ENCODE assay signal across 30 cellular contexts in genomic region chr11:102783720-102784119, GRCh38. TPM values are rescaled to one million over a fixed set of nuclear protein-coding genes. Genes with fewer than 3 reads are reported as not detected.
DNase-seq lines count a peak whose midpoint lies in the region; TF ChIP-seq lines count a peak whose summit lies in the region.
"Had no signal": no experiment of that assay in that cellular context is flagged by ENCODE, and none has a peak within 500 bp of the region (broad histone marks: within the 10 kb centered on the region; RNA-seq: fewer than 3 reads in every experiment).

No MANE protein-coding gene starts in this region.

- no peak overlapping the region for H3K27ac Mint-ChIP-seq in osteocyte (ENCODE audit: unreplicated experiment)
- H3K27ac Mint-ChIP-seq: dendritic cell treated with granulocyte-macrophage colony-stimulating factor and Interleukin-4, amounts not matched to agents 40 ng/mL and 50 ng/mL, for 4 days; endodermal cell; neural progenitor cell; stimulated activated memory B cell treated with anti-CD40 and anti-IgM and Interleukin-4, amounts not matched to agents 10 μg/mL and 1 μg/mL and 100 μg/mL, for 72 hours had no signal

- peak overlapping the region; percentile 85 for H3K27ac ChIP-seq in epithelial cell of prostate
- H3K27ac ChIP-seq: C4-2B, neural progenitor cell, right lobe of liver, SJSA1 had no signal

- no peak overlapping the region for H3K4me3 Mint-ChIP-seq in osteocyte (ENCODE audit: unreplicated experiment)
- H3K4me3 Mint-ChIP-seq: central memory CD8-positive, alpha-beta T cell; dendritic cell treated with granulocyte-macrophage colony-stimulating factor and Interleukin-4, amounts not matched to agents 40 ng/mL and 50 ng/mL, for 4 days; endodermal cell; neural progenitor cell; stimulated activated memory B cell treated with anti-CD40 and anti-IgM and Interleukin-4, amounts not matched to agents 10 μg/mL and 1 μg/mL and 100 μg/mL, for 72 hours had no signal

- no peak for TF ChIP-seq CTCF in GM10266 (IDR thresholded peaks at IDR 0.05; ENCODE audit: control insufficient read depth, insufficient read depth, low read depth, missing control alignments)
- no peak for TF ChIP-seq CTCF in osteocyte (IDR thresholded peaks at IDR 0.05)

- peak; percentile 88 for DNase-seq in DMS153 (lab: John Stamatoyannopoulos, UW)
- peak; percentile 11 for DNase-seq in LoVo (ENCODE audit: low spot score)
- peak; percentile 73 for DNase-seq in NCI-H774 (lab: John Stamatoyannopoulos, UW)
- DNase-seq in epithelial cell of prostate (ENCODE audit: low read depth, low spot score), result peak; percentile 94
- no peak for DNase-seq in GM10266 (ENCODE audit: extremely low spot score)
- no peak for DNase-seq in activated effector memory CD4-positive, alpha-beta T cell treated with Interleukin-2 at 50 U/mL for 16 hours
- no peak for DNase-seq in osteocyte (ENCODE audit: extremely low spot score, unreplicated experiment)
- no peak for DNase-seq in NCI-H187 treated with DMSO at 0.1 percent for 48 hours (lab: John Stamatoyannopoulos, UW)
- DNase-seq: activated gamma-delta T cell; activated T-cell treated with anti-CD3 and anti-CD28 coated beads, Interleukin-2, amount 50 U/mL, for 1 hour; endodermal cell; HCEC 1CT; hippocampal formation; KBM-7; mesenchymal stem cell; NCI-H187; right lobe of liver; stimulated activated CD4-positive, alpha-beta T cell treated with anti-CD3 and anti-CD28 coated beads, Interleukin-12 subunit alpha, Interleukin-12 subunit beta, amount 100 ng/mL, for 4 hours; stimulated activated CD4-positive, alpha-beta T cell treated with anti-CD3 and anti-CD28 coated beads, Interleukin-4, amount 100 ng/mL, for 4 hours had no signal

- peaks cover 2% of the 10 kb centered on the region for H3K27me3 Mint-ChIP-seq in osteocyte (ENCODE audit: unreplicated experiment)

- H3K4me1 Mint-ChIP-seq in osteocyte (ENCODE audit: unreplicated experiment), result peaks cover 9% of the 10 kb centered on the region
- H3K4me1 Mint-ChIP-seq: central memory CD8-positive, alpha-beta T cell; stimulated activated memory B cell treated with anti-CD40 and anti-IgM and Interleukin-4, amounts not matched to agents 10 μg/mL and 1 μg/mL and 100 μg/mL, for 72 hours had no signal

- peaks cover 4% of the 10 kb centered on the region for H3K9me3 Mint-ChIP-seq in osteocyte (ENCODE audit: unreplicated experiment)
- H3K9me3 Mint-ChIP-seq: central memory CD8-positive, alpha-beta T cell; dendritic cell treated with granulocyte-macrophage colony-stimulating factor and Interleukin-4, amounts not matched to agents 40 ng/mL and 50 ng/mL, for 4 days; endodermal cell; neural progenitor cell; stimulated activated memory B cell treated with anti-CD40 and anti-IgM and Interleukin-4, amounts not matched to agents 10 μg/mL and 1 μg/mL and 100 μg/mL, for 72 hours had no signal

- H3K36me3 Mint-ChIP-seq in osteocyte (ENCODE audit: unreplicated experiment), result no peaks in the 10 kb centered on the region
- H3K36me3 Mint-ChIP-seq: neural progenitor cell; stimulated activated memory B cell treated with anti-CD40 and anti-IgM and Interleukin-4, amounts not matched to agents 10 μg/mL and 1 μg/mL and 100 μg/mL, for 72 hours had no signal

RNA-seq across cellular contexts. Expression of gene MMP10, which starts 3.3 kb away (rescaled TPM):
- total RNA-seq in osteocyte, result not detected in 2 replicates
- total RNA-seq: endodermal cell; GM12878; HT1080; posterior vena cava; T-helper 1 cell treated with Interleukin-12 subunit alpha and Interleukin-12 subunit beta and Interleukin-4 antibody, amounts not matched to agents 30 ng/mL and 1 ng/mL, for 36 hours; ureter had no signal

RNA-seq across cellular contexts. Expression of gene MMP1, which starts 14.2 kb away (rescaled TPM):
- not detected in 2 replicates for total RNA-seq in osteocyte
- total RNA-seq: endodermal cell; GM12878; T-helper 1 cell treated with Interleukin-12 subunit alpha and Interleukin-12 subunit beta and Interleukin-4 antibody, amounts not matched to agents 30 ng/mL and 1 ng/mL, for 36 hours had no signal

RNA-seq across cellular contexts. Expression of gene MMP8, which starts 59.0 kb away (rescaled TPM):
- not detected in 2 replicates for total RNA-seq in osteocyte
- total RNA-seq: endodermal cell; GM12878; SJSA1; T-helper 1 cell treated with Interleukin-12 subunit alpha and Interleukin-12 subunit beta and Interleukin-4 antibody, amounts not matched to agents 30 ng/mL and 1 ng/mL, for 36 hours; ureter had no signal

RNA-seq across cellular contexts. Expression of gene MMP3, which starts 59.7 kb away (rescaled TPM):
- not detected in 2 replicates for total RNA-seq in osteocyte
- total RNA-seq: endodermal cell; GM12878; right lobe of liver; T-helper 1 cell treated with Interleukin-12 subunit alpha and Interleukin-12 subunit beta and Interleukin-4 antibody, amounts not matched to agents 30 ng/mL and 1 ng/mL, for 36 hours; ureter had no signal

Comparison
In these comparisons a context has a peak if more than half of its experiments do, and no peak if none do; other contexts are left out.
1. DNase-seq: peak in DMS153 (single experiment), LoVo (single experiment), NCI-H774 (single experiment) and epithelial cell of prostate (single experiment); none in GM10266 (single experiment), activated effector memory CD4-positive, alpha-beta T cell treated with Interleukin-2 at 50 U/mL for 16 hours (single experiment), osteocyte (single experiment) and NCI-H187 treated with DMSO at 0.1 percent for 48 hours (single experiment).